Comparison of ENCODE assay signal across 9 cellular contexts in the genomic region with DNA sequence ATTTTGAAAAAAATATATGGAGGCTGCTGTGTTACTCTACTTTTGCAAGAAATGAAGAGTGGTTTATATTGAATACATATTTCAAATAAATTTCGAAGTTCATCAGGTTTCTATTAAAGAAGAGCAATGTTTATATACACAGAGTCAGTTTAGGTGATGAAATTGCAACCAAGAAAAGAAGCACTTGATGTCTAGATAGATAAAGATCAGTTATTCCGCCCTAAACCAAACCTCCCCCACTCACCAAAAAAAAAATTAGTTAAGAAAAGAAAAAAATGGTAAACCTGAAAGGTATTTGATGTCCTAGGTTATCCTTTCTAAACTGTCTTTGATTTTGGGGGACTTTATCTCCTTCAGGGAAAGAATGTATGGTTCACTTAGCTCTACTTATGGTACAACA.
"Had no signal": no experiment of that assay in that cellular context is flagged by ENCODE, and none has a peak within 500 bp of the region (broad histone marks: within the 10 kb centered on the region; RNA-seq: fewer than 3 reads in every experiment).

No MANE protein-coding gene starts in this region.

- H2AFZ ChIP-seq: GM23248 had no signal

- ATAC-seq: HCT116, HepG2 had no signal

- H3K27ac ChIP-seq: GM23248, HL-60 had no signal

- DNase-seq: GM23248, GOT3, H7, HFFc6 had no signal

- H3K9ac ChIP-seq: GM23248 had no signal

- H3K9me3 Mint-ChIP-seq: HFFc6, IgD-negative memory B cell had no signal

- H3K4me1 Mint-ChIP-seq: IgD-negative memory B cell had no signal

- H3K36me3 ChIP-seq: HAP-1 had no signal

- H3K36me3 Mint-ChIP-seq: IgD-negative memory B cell had no signal

- H3K4me3 ChIP-seq: GM23248, HAP-1 had no signal

- H3K4me3 Mint-ChIP-seq: HFFc6, IgD-negative memory B cell had no signal

- H3K27ac Mint-ChIP-seq: HFFc6, IgD-negative memory B cell had no signal

- H3K9me3 ChIP-seq: HAP-1 had no signal
